Comparison of ENCODE assay signal across 31 cellular contexts in the genomic region with DNA sequence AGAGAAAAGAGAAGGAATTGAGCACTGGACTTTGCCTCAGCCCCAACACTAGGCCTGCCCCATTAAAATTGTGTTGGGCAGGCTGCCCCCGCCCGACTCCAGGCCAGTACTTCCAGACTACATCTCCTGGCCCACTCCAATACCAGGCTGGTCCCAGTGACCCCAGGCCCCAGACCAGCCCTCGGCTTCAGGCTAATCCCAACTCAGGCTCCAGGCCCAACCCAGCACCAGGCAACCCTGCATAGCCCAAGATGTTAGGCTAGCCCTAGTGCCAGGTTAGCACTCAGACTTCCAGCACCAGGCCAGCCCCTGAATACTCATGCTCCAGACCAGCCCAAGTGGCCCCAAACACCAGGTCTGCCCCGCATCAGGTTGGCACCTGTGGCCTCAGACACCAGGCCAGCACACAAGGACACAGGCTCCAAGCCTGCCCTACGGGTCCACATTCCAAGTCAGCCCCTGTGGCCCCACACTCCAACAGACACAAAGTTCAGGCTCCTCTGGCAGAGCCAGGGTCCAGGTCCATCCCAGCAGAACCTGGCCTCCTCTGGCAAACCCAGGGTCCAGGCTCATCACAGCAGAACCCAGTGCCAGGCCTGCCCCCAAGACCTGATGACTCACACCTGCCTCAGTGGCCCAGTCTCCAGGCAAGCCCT.
"Had no signal": no experiment of that assay in that cellular context is flagged by ENCODE, and none has a peak within 500 bp of the region (broad histone marks: within the 10 kb centered on the region; RNA-seq: fewer than 3 reads in every experiment).

No MANE protein-coding gene starts in this region.

- H3K9me3 ChIP-seq: body of pancreas, neutrophil, ovary, prostate gland had no signal

- H3K4me3 ChIP-seq: adrenal gland, body of pancreas, cardiac muscle cell, coronary artery, dorsolateral prefrontal cortex, heart right ventricle, lower lobe of right lung, ovary, prostate gland, transverse colon, uterus had no signal

- H3K4me1 ChIP-seq: adrenal gland, heart right ventricle, lower lobe of right lung, prostate gland, transverse colon, uterus had no signal

- H3K36me3 ChIP-seq: adrenal gland, cardiac muscle cell, ovary, prostate gland, uterus had no signal

- DNase-seq: activated CD4-positive, alpha-beta T cell treated with anti-CD3 and anti-CD28 coated beads for 36 hours; activated CD4-positive, CD25-positive, alpha-beta regulatory T cell; activated CD8-positive, alpha-beta memory T cell treated with anti-CD3 and anti-CD28 coated beads, Interleukin-2, amount 10 ng/mL, durations not matched to agents 7 days and 5 days; activated CD8-positive, alpha-beta T cell treated with anti-CD3 and anti-CD28 coated beads, Interleukin-2, amount 10 ng/mL, durations not matched to agents 7 days and 5 days; activated naive CD4-positive, alpha-beta T cell; activated naive CD8-positive, alpha-beta T cell treated with anti-CD3 and anti-CD28 coated beads for 36 hours; activated T-cell treated with anti-CD3 and anti-CD28 coated beads, Interleukin-2, amount 50 U/mL, for 48 hours; adrenal gland; aorta; body of pancreas; cerebellar nuclear complex; dorsolateral prefrontal cortex; effector memory CD4-positive, alpha-beta T cell; foreskin fibroblast; heart right ventricle; lower lobe of right lung; mesendoderm; ovary; retina; stimulated activated CD4-positive, alpha-beta T cell treated with anti-CD3 and anti-CD28 coated beads, Interleukin-15, amount 100 ng/mL, for 24 hours; stimulated activated CD4-positive, alpha-beta T cell treated with anti-CD3 and anti-CD28 coated beads, Interleukin-2, amount 100 ng/mL, for 24 hours; stimulated activated naive CD4-positive, alpha-beta T cell treated with Interleukin-2 at 50 U/mL for 16 hours; T-helper 1 cell; transverse colon; uterus had no signal

- ATAC-seq: activated CD4-positive, alpha-beta T cell treated with anti-CD3 and anti-CD28 coated beads for 36 hours; activated CD8-positive, alpha-beta memory T cell treated with anti-CD3 and anti-CD28 coated beads, Interleukin-2, amount 10 ng/mL, durations not matched to agents 7 days and 5 days; activated CD8-positive, alpha-beta T cell treated with anti-CD3 and anti-CD28 coated beads, Interleukin-2, amount 10 ng/mL, durations not matched to agents 7 days and 5 days; body of pancreas; left lobe of liver; lower lobe of right lung had no signal

- H3K4me3 Mint-ChIP-seq: activated CD4-positive, alpha-beta T cell treated with anti-CD3 and anti-CD28 coated beads for 36 hours; activated CD8-positive, alpha-beta memory T cell treated with anti-CD3 and anti-CD28 coated beads, Interleukin-2, amount 10 ng/mL, durations not matched to agents 7 days and 5 days; activated CD8-positive, alpha-beta T cell treated with anti-CD3 and anti-CD28 coated beads, Interleukin-2, amount 10 ng/mL, durations not matched to agents 7 days and 5 days; activated naive CD8-positive, alpha-beta T cell treated with anti-CD3 and anti-CD28 coated beads for 36 hours; nephron had no signal

- H3K27me3 ChIP-seq: adrenal gland, body of pancreas, cardiac muscle cell, dorsolateral prefrontal cortex, heart right ventricle, neutrophil, ovary, transverse colon, uterus had no signal

- H3K4me1 Mint-ChIP-seq: activated CD4-positive, alpha-beta T cell treated with anti-CD3 and anti-CD28 coated beads for 36 hours; activated CD8-positive, alpha-beta memory T cell treated with anti-CD3 and anti-CD28 coated beads, Interleukin-2, amount 10 ng/mL, durations not matched to agents 7 days and 5 days; nephron had no signal

- H3K27ac ChIP-seq: adrenal gland, body of pancreas, cardiac muscle cell, coronary artery, dorsolateral prefrontal cortex, heart right ventricle, lower lobe of right lung, neutrophil, ovary, prostate gland, transverse colon, uterus had no signal

- H3K27ac Mint-ChIP-seq: activated CD4-positive, alpha-beta T cell treated with anti-CD3 and anti-CD28 coated beads for 36 hours; activated CD8-positive, alpha-beta memory T cell treated with anti-CD3 and anti-CD28 coated beads, Interleukin-2, amount 10 ng/mL, durations not matched to agents 7 days and 5 days; activated CD8-positive, alpha-beta T cell treated with anti-CD3 and anti-CD28 coated beads, Interleukin-2, amount 10 ng/mL, durations not matched to agents 7 days and 5 days; activated naive CD8-positive, alpha-beta T cell treated with anti-CD3 and anti-CD28 coated beads for 36 hours; nephron had no signal

- H3K27me3 Mint-ChIP-seq: activated CD4-positive, alpha-beta T cell treated with anti-CD3 and anti-CD28 coated beads for 36 hours; activated CD8-positive, alpha-beta memory T cell treated with anti-CD3 and anti-CD28 coated beads, Interleukin-2, amount 10 ng/mL, durations not matched to agents 7 days and 5 days; activated naive CD8-positive, alpha-beta T cell treated with anti-CD3 and anti-CD28 coated beads for 36 hours had no signal
